Comparison of ENCODE assay signal across 2 cellular contexts in the genomic region with DNA sequence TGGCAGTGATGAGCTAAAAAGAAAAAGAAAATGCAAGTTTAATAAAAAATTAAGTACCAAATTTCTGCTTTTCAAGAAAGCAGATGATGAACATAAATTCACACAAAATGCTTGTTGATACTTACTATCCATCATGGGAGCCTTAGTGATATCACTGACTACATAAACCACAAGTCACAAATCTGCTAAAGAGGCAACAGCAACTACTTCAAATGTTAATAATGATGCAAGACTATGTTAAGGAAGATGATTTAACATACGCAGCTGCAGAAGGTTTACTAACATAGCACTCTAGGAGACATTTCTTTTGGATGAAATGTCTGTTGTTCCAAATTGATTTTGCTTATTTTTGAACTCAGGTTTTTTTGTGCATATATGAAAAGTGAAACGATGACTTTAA.
TF ChIP-seq lines count a peak whose summit lies in the region.

No MANE protein-coding gene starts in this region.

TF ChIP-seq in HEK293, 187 proteins besides CTCF, POLR2A, EP300 and RAD21:
- TF ChIP-seq ZNF670 (tag by site-specific recombination; IDR thresholded peaks at IDR 0.05; ENCODE audit: low read depth) (no peak), ZNF214 (tag by site-specific recombination; IDR thresholded peaks at IDR 0.05; ENCODE audit: borderline replicate concordance) (no peak), ZEB2 (tag by site-specific recombination; IDR thresholded peaks at IDR 0.05) (peak; percentile 43; the same call in 1 of the 2 replicates), YY1 (tag by site-specific recombination; IDR thresholded peaks at IDR 0.05) (no peak), ZNF48 (tag by site-specific recombination; IDR thresholded peaks at IDR 0.05) (no peak), ZBTB17 (tag by site-specific recombination; IDR thresholded peaks at IDR 0.05) (no peak), ZNF394 (tag by site-specific recombination; IDR thresholded peaks at IDR 0.05; ENCODE audit: borderline replicate concordance) (no peak), GLI4 (tag by site-specific recombination; IDR thresholded peaks at IDR 0.05) (no peak), GLI2 (tag by site-specific recombination; IDR thresholded peaks at IDR 0.05; ENCODE audit: borderline replicate concordance, low read depth) (no peak)
- TF ChIP-seq, protein P1, sequence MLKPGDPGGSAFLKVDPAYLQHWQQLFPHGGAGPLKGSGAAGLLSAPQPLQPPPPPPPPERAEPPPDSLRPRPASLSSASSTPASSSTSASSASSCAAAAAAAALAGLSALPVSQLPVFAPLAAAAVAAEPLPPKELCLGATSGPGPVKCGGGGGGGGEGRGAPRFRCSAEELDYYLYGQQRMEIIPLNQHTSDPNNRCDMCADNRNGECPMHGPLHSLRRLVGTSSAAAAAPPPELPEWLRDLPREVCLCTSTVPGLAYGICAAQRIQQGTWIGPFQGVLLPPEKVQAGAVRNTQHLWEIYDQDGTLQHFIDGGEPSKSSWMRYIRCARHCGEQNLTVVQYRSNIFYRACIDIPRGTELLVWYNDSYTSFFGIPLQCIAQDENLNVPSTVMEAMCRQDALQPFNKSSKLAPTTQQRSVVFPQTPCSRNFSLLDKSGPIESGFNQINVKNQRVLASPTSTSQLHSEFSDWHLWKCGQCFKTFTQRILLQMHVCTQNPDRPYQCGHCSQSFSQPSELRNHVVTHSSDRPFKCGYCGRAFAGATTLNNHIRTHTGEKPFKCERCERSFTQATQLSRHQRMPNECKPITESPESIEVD (tag by site-specific recombination; IDR thresholded peaks at IDR 0.05) = 0 out of 2 replicates have a peak, but pooled peaks have one; percentile 16

TF ChIP-seq in K562, 482 proteins besides CTCF, POLR2A, EP300 and RAD21:
- TF ChIP-seq CEBPG (CRISPR knock-in tag; IDR thresholded peaks at IDR 0.05) (peak; percentile 72), CEBPG (tag; conservative IDR thresholded peaks at IDR 0.05 in 1 of 2, IDR thresholded peaks at IDR 0.05 in 1 of 2) (peak; percentile 85 to 94), SRSF1 (IDR thresholded peaks at IDR 0.05; ENCODE audit: low read depth, low read length) (no peak), CEBPB (tag; IDR thresholded peaks at IDR 0.05) (peak; percentile 33; the same call in 1 of the 2 replicates), MEIS2 (IDR thresholded peaks at IDR 0.05; ENCODE audit: partially characterized antibody) (peak; percentile 50), BACH1 (tag; IDR thresholded peaks at IDR 0.05) (peak; percentile 67; the same call in 1 of the 2 replicates), ATF7 (IDR thresholded peaks at IDR 0.05) (peak; percentile 19; the same call in 1 of the 2 replicates)
- TF ChIP-seq, protein P2, sequence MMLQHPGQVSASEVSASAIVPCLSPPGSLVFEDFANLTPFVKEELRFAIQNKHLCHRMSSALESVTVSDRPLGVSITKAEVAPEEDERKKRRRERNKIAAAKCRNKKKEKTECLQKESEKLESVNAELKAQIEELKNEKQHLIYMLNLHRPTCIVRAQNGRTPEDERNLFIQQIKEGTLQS (IDR thresholded peaks at IDR 0.05) = peak; percentile 67; the same call in 1 of the 2 replicates
- TF ChIP-seq, protein P2 (CRISPR knock-in tag; conservative IDR thresholded peaks at IDR 0.05) = no peak
- TF ChIP-seq, protein P3, sequence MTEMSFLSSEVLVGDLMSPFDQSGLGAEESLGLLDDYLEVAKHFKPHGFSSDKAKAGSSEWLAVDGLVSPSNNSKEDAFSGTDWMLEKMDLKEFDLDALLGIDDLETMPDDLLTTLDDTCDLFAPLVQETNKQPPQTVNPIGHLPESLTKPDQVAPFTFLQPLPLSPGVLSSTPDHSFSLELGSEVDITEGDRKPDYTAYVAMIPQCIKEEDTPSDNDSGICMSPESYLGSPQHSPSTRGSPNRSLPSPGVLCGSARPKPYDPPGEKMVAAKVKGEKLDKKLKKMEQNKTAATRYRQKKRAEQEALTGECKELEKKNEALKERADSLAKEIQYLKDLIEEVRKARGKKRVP (CRISPR knock-in tag; IDR thresholded peaks at IDR 0.05) = peak; percentile 75
- TF ChIP-seq, protein P4, sequence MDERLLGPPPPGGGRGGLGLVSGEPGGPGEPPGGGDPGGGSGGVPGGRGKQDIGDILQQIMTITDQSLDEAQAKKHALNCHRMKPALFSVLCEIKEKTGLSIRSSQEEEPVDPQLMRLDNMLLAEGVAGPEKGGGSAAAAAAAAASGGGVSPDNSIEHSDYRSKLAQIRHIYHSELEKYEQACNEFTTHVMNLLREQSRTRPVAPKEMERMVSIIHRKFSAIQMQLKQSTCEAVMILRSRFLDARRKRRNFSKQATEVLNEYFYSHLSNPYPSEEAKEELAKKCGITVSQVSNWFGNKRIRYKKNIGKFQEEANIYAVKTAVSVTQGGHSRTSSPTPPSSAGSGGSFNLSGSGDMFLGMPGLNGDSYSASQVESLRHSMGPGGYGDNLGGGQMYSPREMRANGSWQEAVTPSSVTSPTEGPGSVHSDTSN (CRISPR knock-in tag; IDR thresholded peaks at IDR 0.05; ENCODE audit: low read depth) = no peak
- TF ChIP-seq, protein P4 (tag; conservative IDR thresholded peaks at IDR 0.05; ENCODE audit: low read depth) = no peak
TF ChIP-seq in K562: peak in this region for 7.
